ENCODE assay signal across 8 cellular contexts in the genomic region with DNA sequence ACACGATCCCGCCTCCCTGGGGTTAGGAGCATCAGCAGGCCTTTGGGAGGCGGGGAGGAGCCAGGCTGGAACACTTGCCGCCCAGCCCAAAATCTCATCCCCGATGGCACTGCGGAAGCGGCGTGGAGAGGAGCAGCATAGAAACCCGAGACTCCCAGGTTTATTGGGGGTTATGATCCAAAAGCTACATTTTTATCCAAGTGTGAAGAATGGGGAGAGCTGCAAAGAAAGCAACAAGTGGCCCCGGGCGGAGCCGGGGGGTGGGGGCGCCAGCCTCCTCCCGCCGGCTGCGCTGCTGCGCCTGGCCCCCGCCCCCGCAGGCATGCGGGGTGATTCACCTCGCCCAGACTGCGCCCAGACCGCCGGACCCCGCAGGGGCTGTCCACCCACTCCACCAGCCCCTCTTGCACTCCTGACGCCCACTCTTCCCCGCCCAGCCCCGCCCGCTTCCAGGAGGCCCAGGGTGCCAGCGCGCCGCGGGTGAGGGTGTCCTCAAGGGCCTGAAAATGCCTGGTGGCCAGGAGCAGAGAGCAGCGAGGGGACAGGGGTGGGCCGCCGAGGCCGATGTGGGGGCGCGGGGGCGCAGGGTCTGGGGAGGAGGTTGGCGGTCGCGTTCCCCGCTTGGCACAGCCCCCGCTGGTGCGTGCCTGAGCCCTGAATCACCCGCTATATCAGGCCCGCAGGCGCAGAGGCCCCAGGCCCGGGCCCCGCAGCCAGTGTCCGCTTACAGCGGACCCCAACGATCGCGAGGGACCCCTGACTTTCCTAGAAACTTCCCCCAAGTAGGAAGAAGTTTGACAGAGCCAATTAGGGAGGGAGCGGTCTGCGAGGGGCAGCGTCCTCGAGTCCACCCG. TPM values are rescaled to one million over a fixed set of nuclear protein-coding genes. Genes with fewer than 3 reads are reported as not detected.
DNase-seq lines count a peak whose midpoint lies in the region; ATAC-seq and TF ChIP-seq lines count a peak whose summit lies in the region.

No MANE protein-coding gene starts in this region.

- intact Hi-C loops in PC-9 (cut with micrococcal nuclease; ENCODE audit: unreplicated experiment) (loop anchor here (2.0 to 5.0 kb wide), 2 partner anchors 33 to 256 kb away; partner anchors contain the start of genes PLEKHH3 and STAT3), lower leg skin (cut with DNase I; ENCODE audit: low total_unique reads) (loop anchor here (5.0 kb wide), 1 partner anchor 106 kb away; no protein-coding TSS in a partner anchor)
- intact Hi-C loops in dendritic cell treated with granulocyte-macrophage colony-stimulating factor and Interleukin-4, amounts not matched to agents 40 ng/mL and 50 ng/mL, for 4 days (cut with micrococcal nuclease), result no loop called here

- H3K36me3 Mint-ChIP-seq in dendritic cell treated with granulocyte-macrophage colony-stimulating factor and Interleukin-4, amounts not matched to agents 40 ng/mL and 50 ng/mL, for 4 days (ENCODE audit: low read depth), result no peaks in the 10 kb centered on the region

- H3K79me2 ChIP-seq in PC-9 (ENCODE audit: low read depth), result peaks cover 50% of the 10 kb centered on the region

- no peak overlapping the region for H3K27ac ChIP-seq in PC-9
- peak overlapping the region; percentile 99 to 100 for H3K27ac ChIP-seq in thoracic aorta

- H2AFZ ChIP-seq in PC-9, result peak overlapping the region; percentile 79

- H3K4me1 Mint-ChIP-seq in dendritic cell treated with granulocyte-macrophage colony-stimulating factor and Interleukin-4, amounts not matched to agents 40 ng/mL and 50 ng/mL, for 4 days (ENCODE audit: low read depth), result peaks cover 39% of the 10 kb centered on the region

- peak overlapping the region; percentile 99 for H3K4me3 ChIP-seq in AG10803 (ENCODE audit: low read length)
- H3K4me3 ChIP-seq in PC-9, result peak overlapping the region; percentile 76
- peak overlapping the region; percentile 81 for H3K4me3 ChIP-seq in lower leg skin (ENCODE audit: low read depth, poor library complexity, severe bottlenecking)
- peak overlapping the region; percentile 100 for H3K4me3 ChIP-seq in thoracic aorta

- POLR2A ChIA-PET in PC-9 (lab: Charles Lee; ENCODE audit: unreplicated experiment), result interaction anchor here (0.6 to 1.6 kb wide), 3 partner anchors 12 to 560 kb away, joined by 6 to 22 read pairs (median 8); no protein-coding TSS in a partner anchor

- DNase-seq in AG10803 (ENCODE audit: low read depth), result peak; percentile 68
- peak in 1 of 2 experiments; percentile 63 for DNase-seq in PC-9
- DNase-seq in lower leg skin (ENCODE audit: low spot score in 2 of 2), result no peak
- DNase-seq in thoracic aorta (ENCODE audit: low spot score), result no peak
- DNase-seq in NCI-H1436 treated with DMSO at 0.1 percent for 48 hours (lab: John Stamatoyannopoulos, UW), result no peak
- no peak for DNase-seq in cerebellum (ENCODE audit: low spot score)
- no peak for DNase-seq in NCI-H510A treated with DMSO at 0.1 percent for 48 hours (lab: John Stamatoyannopoulos, UW)

- BruUV-seq in PC-9 (replicated peaks; lab: Mats Ljungman, UMichigan), result no TSS peak

- H3K9me3 Mint-ChIP-seq in dendritic cell treated with granulocyte-macrophage colony-stimulating factor and Interleukin-4, amounts not matched to agents 40 ng/mL and 50 ng/mL, for 4 days, result no peaks in the 10 kb centered on the region

- peak overlapping the region; percentile 69 for H3K4me3 Mint-ChIP-seq in dendritic cell treated with granulocyte-macrophage colony-stimulating factor and Interleukin-4, amounts not matched to agents 40 ng/mL and 50 ng/mL, for 4 days

- no peak for TF ChIP-seq CTCF in AG10803 (conservative IDR thresholded peaks at IDR 0.05; ENCODE audit: low read length)
- no peak for TF ChIP-seq CTCF in PC-9 (conservative IDR thresholded peaks at IDR 0.05)
- no peak for TF ChIP-seq CTCF in lower leg skin (IDR thresholded peaks at IDR 0.05)
- TF ChIP-seq CTCF in thoracic aorta (IDR thresholded peaks at IDR 0.05), result no peak

- H3K4me2 ChIP-seq in PC-9, result peak overlapping the region; percentile 90

- peaks cover 66% of the 10 kb centered on the region for H3K27me3 Mint-ChIP-seq in dendritic cell treated with granulocyte-macrophage colony-stimulating factor and Interleukin-4, amounts not matched to agents 40 ng/mL and 50 ng/mL, for 4 days

- WGBS in lower leg skin, 2 donors, result 2 to 3% methylated on average over 55 of the region's 61 CpGs

- no peak for TF ChIP-seq POLR2A in lower leg skin (IDR thresholded peaks at IDR 0.05)

- H3K27me3 ChIP-seq in PC-9 (ENCODE audit: insufficient read depth, low read depth) (no peaks in the 10 kb centered on the region), thoracic aorta (replicated peaks; ENCODE audit: insufficient read depth) (no peaks in the 10 kb centered on the region)

- peaks cover 37% of the 10 kb centered on the region for H3K4me1 ChIP-seq in PC-9 (replicated peaks; ENCODE audit: insufficient read depth)
- H3K4me1 ChIP-seq in thoracic aorta (ENCODE audit: control insufficient read depth in 1 of 2, low read depth in 2 of 2), result peaks cover 32 to 56% of the 10 kb centered on the region in 2 donors

- CTCF ChIA-PET in PC-9 (lab: Charles Lee), result no interaction called here

- no peaks in the 10 kb centered on the region for H3K9me3 ChIP-seq in PC-9 (ENCODE audit: insufficient read depth, low read depth)
- H3K9me3 ChIP-seq in thoracic aorta, result no peaks in the 10 kb centered on the region

- H3K36me3 ChIP-seq in PC-9 (ENCODE audit: low read depth), result no peaks in the 10 kb centered on the region
- H3K36me3 ChIP-seq in thoracic aorta, result no peaks in the 10 kb centered on the region

- H3K27ac Mint-ChIP-seq in dendritic cell treated with granulocyte-macrophage colony-stimulating factor and Interleukin-4, amounts not matched to agents 40 ng/mL and 50 ng/mL, for 4 days, result peak overlapping the region; percentile 57

- H3F3A ChIP-seq in PC-9 (ENCODE audit: insufficient read depth, low read depth), result peaks cover 35% of the 10 kb centered on the region

- H4K20me1 ChIP-seq in PC-9 (ENCODE audit: insufficient read depth), result no peaks in the 10 kb centered on the region; the same call in 1 of the 2 replicates

- no peaks in the 10 kb centered on the region for H3K9me2 ChIP-seq in PC-9 (ENCODE audit: insufficient read depth)

- no peak for ATAC-seq in thoracic aorta (ENCODE audit: insufficient number of reproducible peaks, low FRiP score, low read depth)

RNA-seq across cellular contexts. Expression of gene CAVIN1, which starts 1.4 kb away (rescaled TPM):
- total RNA-seq in PC-9 (2021), result 154 and 170 TPM in 2 replicates
- total RNA-seq in lower leg skin, result 100 to 1,000 TPM; 171 to 336 (median 255) TPM
- 100 to 1,000 TPM; 579 to 938 TPM for total RNA-seq in thoracic aorta
- total RNA-seq in cerebellum, result 6.5 TPM

RNA-seq across cellular contexts. Expression of gene STAT3, which starts 33.5 kb away (rescaled TPM):
- total RNA-seq in PC-9 (2021) (65.2 and 74.6 TPM in 2 replicates), lower leg skin (100 to 1,000 TPM; 109 to 149 (median 124) TPM), thoracic aorta (100 to 1,000 TPM; 217 to 360 TPM), cerebellum (47.9 TPM)

RNA-seq across cellular contexts. Expression of gene ATP6V0A1, which starts 37.0 kb away (rescaled TPM):
- total RNA-seq in PC-9 (2021), result 39.4 and 55.1 TPM in 2 replicates
- 10 to 100 TPM; 87.6 to 95.3 (median 91.3) TPM for total RNA-seq in lower leg skin
- total RNA-seq in thoracic aorta, result 10 to 100 TPM; 63.2 to 95.6 TPM
- total RNA-seq in cerebellum, result 210 TPM

Comparison
In these comparisons a context has a peak if more than half of its experiments do, and no peak if none do; other contexts are left out.
1. RNA of gene CAVIN1, which starts 1.4 kb away (total RNA-seq): 579 to 938 TPM in thoracic aorta, 171 to 336 TPM in lower leg skin and 154 to 170 TPM in PC-9; 6.5 TPM in cerebellum (single experiment); every median in the first group is over 10 times any median in the second.
2. Peak in every context shown above with its lines, with median percentiles within 50 percentile points of each other: H3K4me3 ChIP-seq.